In genomic region chr5:5135957-5136676, GRCh38 we compare ENCODE assay signal across 1 cellular context.
A peak's percentile ranks its signal among the peaks of the same experiment; 100 is the strongest.
TF ChIP-seq lines count a peak whose summit lies in the region.

No MANE protein-coding gene starts in this region.

TF ChIP-seq in K562, 482 proteins besides CTCF, POLR2A, EP300 and RAD21:
- no peak for TF ChIP-seq TBP (optimal IDR thresholded peaks at IDR 0.05; ENCODE audit: low read depth, low read length)
- TF ChIP-seq ELK1 (CRISPR knock-in tag; IDR thresholded peaks at IDR 0.05), result no peak
- TF ChIP-seq BRF2 (IDR thresholded peaks at IDR 0.05; ENCODE audit: borderline replicate concordance, insufficient read depth, insufficient read length), result no peak
- no peak for TF ChIP-seq MAFF (IDR thresholded peaks at IDR 0.05; ENCODE audit: low read length)
- TF ChIP-seq FOSL1 (tag; conservative IDR thresholded peaks at IDR 0.05), result peak; percentile 60
- no peak for TF ChIP-seq GATAD2B (IDR thresholded peaks at IDR 0.05; ENCODE audit: borderline replicate concordance)
- no peak for TF ChIP-seq NR0B1 (IDR thresholded peaks at IDR 0.05; ENCODE audit: partially characterized antibody)
- TF ChIP-seq ZNF398 (CRISPR knock-in tag; IDR thresholded peaks at IDR 0.05), result no peak
- TF ChIP-seq KDM1A (IDR thresholded peaks at IDR 0.05), result no peak
- TF ChIP-seq CHD2 (IDR thresholded peaks at IDR 0.05; ENCODE audit: low read depth, low read length), result no peak
- TF ChIP-seq JUND (IDR thresholded peaks at IDR 0.05; ENCODE audit: borderline replicate concordance, low read depth, low read length), result peak; percentile 16; the same call in 1 of the 2 replicates
- TF ChIP-seq JUND (tag; IDR thresholded peaks at IDR 0.05; ENCODE audit: borderline replicate concordance, low read depth, low read length), result no peak
- 0 out of 4 replicates have a peak, but pooled peaks of 1 of the 2 experiments have one; percentile 16 for TF ChIP-seq FOXA3 (CRISPR knock-in tag; conservative IDR thresholded peaks at IDR 0.05 in 1 of 2, IDR thresholded peaks at IDR 0.05 in 1 of 2)
- TF ChIP-seq ZNF561 (CRISPR knock-in tag; conservative IDR thresholded peaks at IDR 0.05), result no peak
- no peak for TF ChIP-seq MEIS2 (IDR thresholded peaks at IDR 0.05; ENCODE audit: partially characterized antibody)
- peak; percentile 87 for TF ChIP-seq ZBTB40 (IDR thresholded peaks at IDR 0.05)
- TF ChIP-seq ZBTB40 (CRISPR knock-in tag; IDR thresholded peaks at IDR 0.05), result peak; percentile 26; the same call in 1 of the 2 replicates
